Comparison of ENCODE assay signal across 8 cellular contexts in genomic region chr6:125888989-125889656, GRCh38.
DNase-seq lines count a peak whose midpoint lies in the region; ATAC-seq, FAIRE-seq and TF ChIP-seq lines count a peak whose summit lies in the region.

No MANE protein-coding gene starts in this region.

- intact Hi-C loops in HCT116 (cut with micrococcal nuclease): no loop called here

- H3K27me3 ChIP-seq in HCT116 (ENCODE audit: insufficient read depth, low read length): no peaks in the 10 kb centered on the region
- H3K27me3 ChIP-seq in keratinocyte (ENCODE audit: control insufficient read depth, extremely low read depth, insufficient read depth, low read length): no peaks in the 10 kb centered on the region

- peak; percentile 54; the same call in 1 of the 2 replicates for ATAC-seq in HCT116
- ATAC-seq in HG03280 (IDR thresholded peaks at IDR 0.05; ENCODE audit: unreplicated experiment): no peak

- H3K36me3 ChIP-seq in HCT116 (ENCODE audit: control insufficient read depth in 1 of 2, insufficient read depth in 2 of 2, low read length in 2 of 2): no peaks in the 10 kb centered on the region
- H3K36me3 ChIP-seq in keratinocyte (ENCODE audit: control insufficient read depth in 2 of 2, extremely low read depth in 1 of 2, insufficient read depth in 2 of 2, low read length in 2 of 2): peaks cover 0 to 2% of the 10 kb centered on the region in 2 experiments

- TF ChIP-seq POLR2A in HCT116 (IDR thresholded peaks at IDR 0.05; ENCODE audit: borderline replicate concordance, extremely low read depth, insufficient read depth, insufficient read length): no peak

- dilution Hi-C loops in keratinocyte (cut with MboI; ENCODE audit: extremely low pct_ligation_motif_present, low sequenced_read_pairs): no loop called here

- H3K4me1 ChIP-seq in HCT116 (ENCODE audit: control insufficient read depth in 1 of 2, insufficient read depth in 2 of 2, low read length in 2 of 2) (no peaks in the 10 kb centered on the region), keratinocyte (ENCODE audit: control insufficient read depth, extremely low read depth, insufficient read depth, low read length) (no peaks in the 10 kb centered on the region)

- RAD21 ChIA-PET in HCT116 (lab: Charles Lee; ENCODE audit: low non-redundant PET in 1 of 2, low total read pairs in 2 of 2, uncharacterized antibody in 2 of 2, unreplicated experiment in 2 of 2): no interaction called here

- no peak overlapping the region for H3K9ac ChIP-seq in HCT116 (ENCODE audit: low read length)
- no peak overlapping the region for H3K9ac ChIP-seq in keratinocyte (ENCODE audit: control insufficient read depth, extremely low read depth, insufficient read depth, low read length)

- TF ChIP-seq CTCF in C4-2B (conservative IDR thresholded peaks at IDR 0.05) (peak; percentile 42), HCT116 (IDR thresholded peaks at IDR 0.05 in 2 of 3, conservative IDR thresholded peaks at IDR 0.05 in 1 of 3; ENCODE audit: borderline replicate concordance in 1 of 3, insufficient read depth in 1 of 3, low read depth in 2 of 3, low read length in 2 of 3) (peak; percentile 22 to 69 (median 58); a peak in 4 of 6 replicates), WI38 (IDR thresholded peaks at IDR 0.05; ENCODE audit: low read depth, low read length) (0 out of 2 replicates have a peak, but pooled peaks have one; percentile 8), keratinocyte (optimal IDR thresholded peaks at IDR 0.05 in 1 of 3, IDR thresholded peaks at IDR 0.05 in 1 of 3, conservative IDR thresholded peaks at IDR 0.05 in 1 of 3; ENCODE audit: extremely low read depth in 1 of 3, insufficient read depth in 2 of 3, low read length in 3 of 3) (peak; percentile 37 to 58 (median 43))

- H3K4me3 ChIP-seq in HCT116 (replicated peaks in 1 of 2; ENCODE audit: low read depth in 1 of 2, low read length in 2 of 2) (no peak overlapping the region), WI38 (ENCODE audit: low read depth, low read length) (no peak overlapping the region), keratinocyte (ENCODE audit: control insufficient read depth in 2 of 3, extremely low read depth in 1 of 3, insufficient read depth in 2 of 3, low read depth in 1 of 3, low read length in 3 of 3) (no peak overlapping the region)

- H4K20me1 ChIP-seq in HCT116 (ENCODE audit: insufficient read depth): no peaks in the 10 kb centered on the region
- no peaks in the 10 kb centered on the region for H4K20me1 ChIP-seq in keratinocyte (ENCODE audit: control insufficient read depth, extremely low read depth, insufficient read depth, low read length)

- DNase-seq in HCT116 (ENCODE audit: low read depth, low spot score) (peak; percentile 24), keratinocyte (ENCODE audit: low read depth, low spot score) (no peak), hippocampal formation (lab: John Stamatoyannopoulos, UW) (no peak), NCI-H2196 treated with DMSO at 0.1 percent for 48 hours (lab: John Stamatoyannopoulos, UW; ENCODE audit: unreplicated experiment) (no peak), NCI-H510A (lab: John Stamatoyannopoulos, UW) (no peak)

- no peaks in the 10 kb centered on the region for H3K9me1 ChIP-seq in keratinocyte (ENCODE audit: control insufficient read depth, extremely low read depth, insufficient read depth, low read length)

- CTCF ChIA-PET in HCT116 (lab: Charles Lee): interaction anchor here (0.8 to 1.5 kb wide), 6 partner anchors 10 to 64 kb away, joined by 3 to 5 read pairs (median 4); no protein-coding TSS in a partner anchor

- H3K4me2 ChIP-seq in HCT116 (ENCODE audit: low read length) (peak overlapping the region; percentile 8; the same call in 1 of the 2 replicates), keratinocyte (ENCODE audit: control insufficient read depth, extremely low read depth, insufficient read depth, low read depth, low read length) (no peak overlapping the region)

- H3K9me2 ChIP-seq in HCT116 (ENCODE audit: insufficient read depth): no peaks in the 10 kb centered on the region

- peak; percentile 26; the same call in 1 of the 2 replicates for TF ChIP-seq RAD21 in HCT116 (IDR thresholded peaks at IDR 0.05; ENCODE audit: low read depth)

- BruUV-seq in HCT116 (replicated peaks; lab: Mats Ljungman, UMichigan): no TSS peak

- H3K9me3 ChIP-seq in HCT116 (ENCODE audit: control insufficient read depth in 1 of 2, insufficient read depth in 1 of 2, low read depth in 1 of 2, low read length in 2 of 2): no peaks in the 10 kb centered on the region
- H3K9me3 ChIP-seq in keratinocyte (ENCODE audit: control insufficient read depth, low read depth, low read length): no peaks in the 10 kb centered on the region

- FAIRE-seq in keratinocyte (lab: Jason Lieb, UNC): no peak

- no peaks in the 10 kb centered on the region for H3K79me2 ChIP-seq in HCT116 (ENCODE audit: insufficient read depth, low read length)
- no peaks in the 10 kb centered on the region for H3K79me2 ChIP-seq in keratinocyte (ENCODE audit: control insufficient read depth, insufficient read depth, low read length)

- H3K27ac ChIP-seq in C4-2B: no peak overlapping the region
- H3K27ac ChIP-seq in HCT116 (ENCODE audit: low read depth, low read length): no peak overlapping the region
- H3K27ac ChIP-seq in keratinocyte (ENCODE audit: control insufficient read depth, insufficient read depth, low read length): no peak overlapping the region

- H2AFZ ChIP-seq in HCT116 (ENCODE audit: low read depth, low read length, poor library complexity, severe bottlenecking) (no peak overlapping the region), keratinocyte (ENCODE audit: control insufficient read depth, low read length) (no peak overlapping the region)

- POLR2A ChIA-PET in HCT116 (lab: Charles Lee): no interaction called here

TF ChIP-seq in HCT116, 20 proteins besides CTCF, POLR2A, EP300 and RAD21:
- TF ChIP-seq SRF (IDR thresholded peaks at IDR 0.05; ENCODE audit: low read depth): peak; percentile 43; the same call in 1 of the 2 replicates
- no peak for TF ChIP-seq SIN3A (IDR thresholded peaks at IDR 0.05; ENCODE audit: low read depth)

Comparison
In these comparisons a context has a peak if more than half of its experiments do, and no peak if none do; other contexts are left out.
1. CTCF ChIP-seq: peak in every context shown above with its lines; median percentile 58 in HCT116; 43 in keratinocyte; 42 in C4-2B; 8 in WI38.